Comparison of ENCODE assay signal across 8 cellular contexts in genomic region chr4:173257732-173258717, GRCh38.
A peak's percentile ranks its signal among the peaks of the same experiment; 100 is the strongest.
DNase-seq lines count a peak whose midpoint lies in the region; ATAC-seq lines count a peak whose summit lies in the region.

No MANE protein-coding gene starts in this region.

- CTCF ChIA-PET in activated CD4-positive, alpha-beta memory T cell treated with anti-CD3 and anti-CD28 coated beads for 36 hours (lab: Charles Lee): interaction anchor here (0.8 to 3.8 kb wide), 19 partner anchors 12 to 253 kb away, joined by 3 to 83 read pairs (median 5); no protein-coding TSS in a partner anchor

- POLR2A ChIA-PET in activated CD4-positive, alpha-beta memory T cell treated with anti-CD3 and anti-CD28 coated beads for 36 hours (lab: Charles Lee): interaction anchor here (0.7 kb wide), 1 partner anchor 60 kb away, joined by 3 read pairs; no protein-coding TSS in a partner anchor

- H3K27me3 Mint-ChIP-seq in activated CD4-positive, alpha-beta memory T cell treated with anti-CD3 and anti-CD28 coated beads for 36 hours: no peaks in the 10 kb centered on the region
- no peaks in the 10 kb centered on the region for H3K27me3 Mint-ChIP-seq in effector memory CD8-positive, alpha-beta T cell

- intact Hi-C loops in activated CD4-positive, alpha-beta memory T cell treated with anti-CD3 and anti-CD28 coated beads for 36 hours (cut with micrococcal nuclease): loop anchor here (1.0 to 10.0 kb wide), 4 partner anchors 65 to 245 kb away; partner anchors contain the start of gene GALNT7

- H3K36me3 Mint-ChIP-seq in activated CD4-positive, alpha-beta memory T cell treated with anti-CD3 and anti-CD28 coated beads for 36 hours: no peaks in the 10 kb centered on the region
- peaks cover 3% of the 10 kb centered on the region for H3K36me3 Mint-ChIP-seq in effector memory CD8-positive, alpha-beta T cell (ENCODE audit: insufficient read depth)

- no peak overlapping the region for H3K4me3 Mint-ChIP-seq in activated CD4-positive, alpha-beta memory T cell treated with anti-CD3 and anti-CD28 coated beads for 36 hours
- H3K4me3 Mint-ChIP-seq in effector memory CD8-positive, alpha-beta T cell: no peak overlapping the region

- ATAC-seq in GM18907 (IDR thresholded peaks at IDR 0.05; ENCODE audit: unreplicated experiment) (peak; percentile 89), HG03135 (IDR thresholded peaks at IDR 0.05; ENCODE audit: unreplicated experiment) (peak; percentile 77)
- peak; percentile 74 for ATAC-seq in effector memory CD8-positive, alpha-beta T cell (replicated peaks)

- H3K4me1 Mint-ChIP-seq in activated CD4-positive, alpha-beta memory T cell treated with anti-CD3 and anti-CD28 coated beads for 36 hours (ENCODE audit: low read depth): peaks cover 4% of the 10 kb centered on the region
- peaks cover 5 to 6% of the 10 kb centered on the region in 2 donors for H3K4me1 Mint-ChIP-seq in effector memory CD8-positive, alpha-beta T cell (ENCODE audit: low read depth in 2 of 2)

- DNase-seq in CD1c-positive myeloid dendritic cell (ENCODE audit: extremely low spot score) (peak; percentile 71), NCI-H460 (ENCODE audit: extremely low read depth, low read depth) (peak; percentile 59), middle frontal gyrus (ENCODE audit: extremely low spot score, low spot score) (peak; percentile 60)
- DNase-seq in activated CD4-positive, alpha-beta memory T cell treated with anti-CD3 and anti-CD28 coated beads for 36 hours: peak; percentile 73
- DNase-seq in effector memory CD8-positive, alpha-beta T cell: peak; percentile 29 to 48 (median 44)
- peak; percentile 34 for DNase-seq in stimulated activated naive CD4-positive, alpha-beta T cell treated with Interleukin-2 at 50 U/mL for 16 hours (lab: John Stamatoyannopoulos, UW)

- no peak overlapping the region for H3K27ac Mint-ChIP-seq in activated CD4-positive, alpha-beta memory T cell treated with anti-CD3 and anti-CD28 coated beads for 36 hours
- H3K27ac Mint-ChIP-seq in effector memory CD8-positive, alpha-beta T cell: no peak overlapping the region

- H3K9me3 Mint-ChIP-seq in activated CD4-positive, alpha-beta memory T cell treated with anti-CD3 and anti-CD28 coated beads for 36 hours: no peaks in the 10 kb centered on the region
- no peaks in the 10 kb centered on the region for H3K9me3 Mint-ChIP-seq in effector memory CD8-positive, alpha-beta T cell

Comparison
In these comparisons a context has a peak if more than half of its experiments do, and no peak if none do; other contexts are left out.
1. Peak in every context shown above with its lines: DNase-seq and ATAC-seq.